ENCODE assay signal across 11 cellular contexts in the genomic region with DNA sequence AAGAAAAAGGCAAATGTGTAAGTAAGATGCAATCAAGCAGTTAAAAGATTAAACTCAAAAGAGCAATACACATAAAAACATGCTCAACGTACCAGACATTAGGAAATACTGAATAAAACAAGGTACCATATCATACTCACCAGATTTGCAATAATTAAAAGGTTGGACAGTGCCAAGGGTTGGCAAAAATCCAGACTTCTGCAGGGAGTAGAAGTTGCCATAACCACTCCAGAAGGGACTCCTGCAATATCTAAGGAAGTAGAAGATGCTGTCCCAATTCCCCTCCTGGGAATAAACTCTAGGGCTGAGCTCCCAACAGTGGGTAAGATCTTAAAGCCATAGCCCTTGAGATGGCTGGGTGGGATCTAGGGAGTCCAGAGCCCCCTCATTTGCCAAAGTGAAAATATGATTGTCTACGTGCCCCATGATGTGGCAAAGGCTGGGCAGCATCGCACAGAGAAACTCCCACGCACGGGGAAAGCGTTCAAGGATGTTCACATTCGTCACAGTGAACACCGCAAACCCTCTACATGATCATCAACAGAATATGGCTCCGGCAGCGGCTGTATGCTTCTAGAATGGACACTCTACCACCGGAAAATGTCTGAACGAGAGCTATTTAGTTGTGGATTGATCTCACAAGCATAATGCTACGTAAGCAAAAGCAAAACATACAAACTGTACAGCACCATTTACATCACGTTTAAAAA. TPM values are rescaled to one million over a fixed set of nuclear protein-coding genes. Genes with fewer than 3 reads are reported as not detected.
DNase-seq lines count a peak whose midpoint lies in the region; ATAC-seq, FAIRE-seq and TF ChIP-seq lines count a peak whose summit lies in the region.
"Had no signal": no experiment of that assay in that cellular context is flagged by ENCODE, and none has a peak within 500 bp of the region (broad histone marks: within the 10 kb centered on the region; RNA-seq: fewer than 3 reads in every experiment).

No MANE protein-coding gene starts in this region.

- WGBS in adrenal gland, 4 donors = 89 to 94% (median 92%) methylated on average over 14 of the region's 14 CpGs
- 93% methylated on average over 14 of the region's 14 CpGs for WGBS in smooth muscle cell (ENCODE audit: low lambda C conversion rate)

- TF ChIP-seq CTCF in HFFc6 (IDR thresholded peaks at IDR 0.05) = no peak
- TF ChIP-seq CTCF in adrenal gland (IDR thresholded peaks at IDR 0.05) = no peak
- no peak for TF ChIP-seq CTCF in smooth muscle cell (IDR thresholded peaks at IDR 0.05; ENCODE audit: borderline replicate concordance, insufficient read depth, poor library complexity, severe bottlenecking)

- H3K27me3 ChIP-seq in adrenal gland = no peaks in the 10 kb centered on the region
- H3K27me3 ChIP-seq in smooth muscle cell (ENCODE audit: low read depth) = no peaks in the 10 kb centered on the region

- peaks cover 55 to 91% of the 10 kb centered on the region in 2 donors for H3K4me1 ChIP-seq in adrenal gland (replicated peaks in 1 of 2)
- peaks cover 41% of the 10 kb centered on the region for H3K4me1 ChIP-seq in smooth muscle cell (ENCODE audit: low read depth)

- H3K79me2 ChIP-seq in smooth muscle cell (ENCODE audit: low read depth) = peaks cover 79% of the 10 kb centered on the region

- CTCF ChIA-PET in activated CD8-positive, alpha-beta memory T cell treated with anti-CD3 and anti-CD28 coated beads, Interleukin-2, amount 10 ng/mL, durations not matched to agents 7 days and 5 days (lab: Charles Lee) = interaction anchor here (1.4 kb wide), 1 partner anchor 13 kb away, joined by 3 read pairs; the partner anchor contains the start of genes KCTD10 and UBE3B

- no peaks in the 10 kb centered on the region for H3K9me3 ChIP-seq in adrenal gland (replicated peaks in 1 of 3)
- H3K9me3 ChIP-seq in smooth muscle cell (replicated peaks; ENCODE audit: low read depth) = no peaks in the 10 kb centered on the region

- peak overlapping the region; percentile 77 for H3K4me2 ChIP-seq in smooth muscle cell

- H3K36me3 Mint-ChIP-seq in HFFc6 (ENCODE audit: low read depth) (peaks cover 54% of the 10 kb centered on the region), immature natural killer cell (peaks cover 4 to 23% (median 17%) of the 10 kb centered on the region in 3 donors)
- peaks cover 4% of the 10 kb centered on the region for H3K36me3 Mint-ChIP-seq in activated CD8-positive, alpha-beta memory T cell treated with anti-CD3 and anti-CD28 coated beads, Interleukin-2, amount 10 ng/mL, durations not matched to agents 7 days and 5 days

- H3K4me1 Mint-ChIP-seq in HFFc6 (ENCODE audit: low read depth) = peaks cover 81% of the 10 kb centered on the region
- peaks cover 97 to 100% of the 10 kb centered on the region in 2 donors for H3K4me1 Mint-ChIP-seq in immature natural killer cell
- peaks cover 33% of the 10 kb centered on the region for H3K4me1 Mint-ChIP-seq in activated CD8-positive, alpha-beta memory T cell treated with anti-CD3 and anti-CD28 coated beads, Interleukin-2, amount 10 ng/mL, durations not matched to agents 7 days and 5 days

- no peak for ATAC-seq in activated CD8-positive, alpha-beta memory T cell treated with anti-CD3 and anti-CD28 coated beads, Interleukin-2, amount 10 ng/mL, durations not matched to agents 7 days and 5 days
- ATAC-seq in GM21526 (IDR thresholded peaks at IDR 0.05; ENCODE audit: low FRiP score, unreplicated experiment) = no peak
- ATAC-seq: T-helper 17 cell had no signal

- intact Hi-C loops in adrenal gland (cut with DNase I) = loop anchor here in 1 of 2 donors (5.0 kb wide), 1 partner anchor 32 kb away; no protein-coding TSS in a partner anchor

- TF ChIP-seq POLR2A in adrenal gland (IDR thresholded peaks at IDR 0.05) = no peak
- no peak for TF ChIP-seq POLR2A in GM12891 (IDR thresholded peaks at IDR 0.05; ENCODE audit: low read depth, low read length)

- FAIRE-seq in GM12891 (lab: Jason Lieb, UNC) = no peak

- H3K27ac Mint-ChIP-seq in HFFc6 (peak overlapping the region; percentile 99), immature natural killer cell (peak overlapping the region; percentile 3 to 98 (median 74))
- H3K27ac Mint-ChIP-seq in activated CD8-positive, alpha-beta memory T cell treated with anti-CD3 and anti-CD28 coated beads, Interleukin-2, amount 10 ng/mL, durations not matched to agents 7 days and 5 days = no peak overlapping the region
- H3K27ac Mint-ChIP-seq: activated CD4-positive, alpha-beta memory T cell treated with anti-CD3 and anti-CD28 coated beads, Interleukin-2, amount 10 ng/mL, durations not matched to agents 7 days and 5 days; T-helper 17 cell had no signal

- H3K27me3 Mint-ChIP-seq in HFFc6 (ENCODE audit: insufficient read depth) (peaks cover 1% of the 10 kb centered on the region; the same call in 1 of the 2 replicates), immature natural killer cell (ENCODE audit: low read depth in 3 of 3) (peaks cover 0 to 5% (median 2%) of the 10 kb centered on the region in 3 donors)
- H3K27me3 Mint-ChIP-seq in activated CD8-positive, alpha-beta memory T cell treated with anti-CD3 and anti-CD28 coated beads, Interleukin-2, amount 10 ng/mL, durations not matched to agents 7 days and 5 days = no peaks in the 10 kb centered on the region
- H3K27me3 Mint-ChIP-seq: activated CD4-positive, alpha-beta memory T cell treated with anti-CD3 and anti-CD28 coated beads, Interleukin-2, amount 10 ng/mL, durations not matched to agents 7 days and 5 days; activated naive CD8-positive, alpha-beta T cell treated with anti-CD3 and anti-CD28 coated beads, Interleukin-2, amount 10 ng/mL, durations not matched to agents 7 days and 5 days; T-helper 17 cell had no signal

- peaks cover 0 to 17% of the 10 kb centered on the region in 2 donors for H3K36me3 ChIP-seq in adrenal gland (replicated peaks in 1 of 2)
- H3K36me3 ChIP-seq in smooth muscle cell (ENCODE audit: low read depth) = no peaks in the 10 kb centered on the region

- no peak for DNase-seq in HFFc6
- no peak for DNase-seq in adrenal gland
- DNase-seq in immature natural killer cell = no peak
- DNase-seq in smooth muscle cell (lab: John Stamatoyannopoulos, UW; ENCODE audit: unreplicated experiment) = no peak
- no peak for DNase-seq in pons (ENCODE audit: low spot score)
- no peak for DNase-seq in activated CD8-positive, alpha-beta memory T cell treated with anti-CD3 and anti-CD28 coated beads, Interleukin-2, amount 10 ng/mL, durations not matched to agents 7 days and 5 days
- DNase-seq in GM12891 (ENCODE audit: insufficient read length, low spot score) = no peak
- DNase-seq: activated CD4-positive, alpha-beta memory T cell treated with anti-CD3 and anti-CD28 coated beads, Interleukin-2, amount 10 ng/mL, durations not matched to agents 7 days and 5 days; activated naive CD8-positive, alpha-beta T cell treated with anti-CD3 and anti-CD28 coated beads, Interleukin-2, amount 10 ng/mL, durations not matched to agents 7 days and 5 days; T-helper 17 cell had no signal

- peaks cover 19% of the 10 kb centered on the region for H4K20me1 ChIP-seq in smooth muscle cell (ENCODE audit: low read depth)

- H3K9me3 Mint-ChIP-seq in HFFc6 (no peaks in the 10 kb centered on the region), immature natural killer cell (no peaks in the 10 kb centered on the region)
- no peaks in the 10 kb centered on the region for H3K9me3 Mint-ChIP-seq in activated CD8-positive, alpha-beta memory T cell treated with anti-CD3 and anti-CD28 coated beads, Interleukin-2, amount 10 ng/mL, durations not matched to agents 7 days and 5 days (ENCODE audit: low read depth)
- H3K9me3 Mint-ChIP-seq: activated CD4-positive, alpha-beta memory T cell treated with anti-CD3 and anti-CD28 coated beads, Interleukin-2, amount 10 ng/mL, durations not matched to agents 7 days and 5 days; activated naive CD8-positive, alpha-beta T cell treated with anti-CD3 and anti-CD28 coated beads, Interleukin-2, amount 10 ng/mL, durations not matched to agents 7 days and 5 days had no signal

- peaks cover 58% of the 10 kb centered on the region for H3F3A ChIP-seq in smooth muscle cell (ENCODE audit: low read depth)

- H3K27ac ChIP-seq in adrenal gland (peak overlapping the region in 3 of 5 donors; percentile 89 to 99 (median 95)), smooth muscle cell (ENCODE audit: low read depth) (peak overlapping the region; percentile 96)

- no peak overlapping the region for H3K9ac ChIP-seq in smooth muscle cell (ENCODE audit: low read depth)

- H2AFZ ChIP-seq in smooth muscle cell (ENCODE audit: low read depth) = no peak overlapping the region

- no peak overlapping the region for H3K4me3 ChIP-seq in adrenal gland
- no peak overlapping the region for H3K4me3 ChIP-seq in smooth muscle cell

- peak overlapping the region; percentile 79 for H3K4me3 Mint-ChIP-seq in HFFc6
- H3K4me3 Mint-ChIP-seq in immature natural killer cell = peak overlapping the region in 1 of 5 donors; percentile 24
- no peak overlapping the region for H3K4me3 Mint-ChIP-seq in activated CD8-positive, alpha-beta memory T cell treated with anti-CD3 and anti-CD28 coated beads, Interleukin-2, amount 10 ng/mL, durations not matched to agents 7 days and 5 days
- H3K4me3 Mint-ChIP-seq: activated CD4-positive, alpha-beta memory T cell treated with anti-CD3 and anti-CD28 coated beads, Interleukin-2, amount 10 ng/mL, durations not matched to agents 7 days and 5 days; activated naive CD8-positive, alpha-beta T cell treated with anti-CD3 and anti-CD28 coated beads, Interleukin-2, amount 10 ng/mL, durations not matched to agents 7 days and 5 days had no signal

TF ChIP-seq in GM12891, 5 proteins besides CTCF, POLR2A, EP300 and RAD21 (continues in another document):
- TF ChIP-seq POLR2AphosphoS5 (IDR thresholded peaks at IDR 0.05; ENCODE audit: low read depth, low read length) (no peak), SPI1 (IDR thresholded peaks at IDR 0.05; ENCODE audit: low read depth, low read length) (no peak)

RNA-seq across cellular contexts. Expression of gene KCTD10, which starts 12.3 kb away (rescaled TPM):
- total RNA-seq in HFFc6 (2021; fragmentation: NEBNext Ultra II Directional; extraction: Animal tissue kit (Norgen Biotek cat#: 25700)) = 100 to 1,000 TPM; 127 to 145 (median 134) TPM
- total RNA-seq in adrenal gland = 10 to 100 TPM; 36.5 to 77.8 (median 63.4) TPM
- polyA plus RNA-seq in adrenal gland = 10 to 100 TPM; 21.6 to 57.5 (median 24.3) TPM
- polyA plus RNA-seq in immature natural killer cell = 100 to 1,000 TPM in 2 of 3 donors, 10 to 100 TPM in 1; 59.7 to 204 (median 127) TPM
- 89.7 and 111 TPM in 2 replicates for total RNA-seq in smooth muscle cell
- polyA plus RNA-seq in smooth muscle cell = 63.7 and 79.6 TPM in 2 replicates
- 10 to 100 TPM; 27.2 to 43.2 TPM for total RNA-seq in activated CD8-positive, alpha-beta memory T cell treated with anti-CD3 and anti-CD28 coated beads, Interleukin-2, amount 10 ng/mL, durations not matched to agents 7 days and 5 days
- polyA plus RNA-seq in GM12891 (2012; ENCODE audit: low read depth, missing spikeins) = 18.8 TPM

RNA-seq across cellular contexts. Expression of gene UBE3B, which starts 12.6 kb away (rescaled TPM):
- 10 to 100 TPM; 41.3 to 43.6 (median 43.1) TPM for total RNA-seq in HFFc6 (2021; fragmentation: NEBNext Ultra II Directional; extraction: Animal tissue kit (Norgen Biotek cat#: 25700))
- total RNA-seq in adrenal gland (10 to 100 TPM; 34.3 to 79.5 (median 41.0) TPM), smooth muscle cell (45.5 and 62.9 TPM in 2 replicates)
- polyA plus RNA-seq in adrenal gland (10 to 100 TPM; 16.0 to 25.3 (median 18.4) TPM), immature natural killer cell (10 to 100 TPM; 25.3 to 41.2 (median 34.2) TPM), smooth muscle cell (21.8 and 24.2 TPM in 2 replicates)
- total RNA-seq in activated CD8-positive, alpha-beta memory T cell treated with anti-CD3 and anti-CD28 coated beads, Interleukin-2, amount 10 ng/mL, durations not matched to agents 7 days and 5 days = 10 to 100 TPM; 36.6 to 39.0 TPM
- 12.9 TPM for polyA plus RNA-seq in GM12891 (2012; ENCODE audit: low read depth, missing spikeins)
